ENCODE assay signal across 8 cellular contexts in the genomic region with DNA sequence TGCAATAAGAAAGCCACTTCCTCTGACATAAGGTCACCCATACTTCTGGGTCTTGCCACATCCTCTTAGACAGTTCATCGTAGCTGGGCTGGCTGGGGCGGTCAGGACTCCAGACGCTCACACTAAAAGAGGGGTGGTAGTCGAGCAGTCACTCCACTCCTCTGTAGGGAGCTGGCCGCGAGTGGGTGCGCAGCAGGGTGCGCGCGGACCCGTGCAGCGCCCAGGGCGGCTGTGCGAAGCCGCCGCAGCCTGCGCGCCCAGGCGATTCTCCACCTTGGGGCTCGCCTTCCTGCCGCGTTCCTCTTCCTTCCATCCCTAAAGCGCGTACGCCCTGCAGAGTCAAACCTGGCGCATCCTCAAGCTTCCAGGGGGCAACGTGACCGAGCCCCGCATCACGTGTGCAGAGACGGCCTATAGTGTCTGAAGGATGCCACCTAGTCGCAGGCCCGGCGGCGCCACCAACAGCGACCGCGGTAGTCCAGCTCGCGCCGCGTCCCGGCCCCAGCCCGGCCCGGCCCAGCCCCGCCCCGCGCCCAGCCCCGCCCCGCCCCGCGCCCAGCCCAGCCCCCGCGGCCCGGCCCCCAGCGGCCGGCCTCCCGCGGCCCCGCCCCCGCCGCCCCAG. TPM values are rescaled to one million over a fixed set of nuclear protein-coding genes. Genes with fewer than 3 reads are reported as not detected.
DNase-seq lines count a peak whose midpoint lies in the region; ATAC-seq and TF ChIP-seq lines count a peak whose summit lies in the region.

No MANE protein-coding gene starts in this region.

- no peak for TF ChIP-seq CTCF in astrocyte of the spinal cord (IDR thresholded peaks at IDR 0.05; ENCODE audit: low read depth, low read length)

- DNase-seq in activated naive CD4-positive, alpha-beta T cell (lab: John Stamatoyannopoulos, UW), result peak in 3 of 4 experiments; percentile 31 to 84 (median 73)
- no peak for DNase-seq in activated naive CD4-positive, alpha-beta T cell treated with anti-CD3 and anti-CD28 coated beads, Interleukin-2, amount 50 U/mL, for 16 hours
- DNase-seq in NCI-H2029 treated with DMSO at 0.1 percent for 48 hours (lab: John Stamatoyannopoulos, UW), result peak; percentile 36
- peak; percentile 64 for DNase-seq in T-helper 9 cell
- peak; percentile 87 for DNase-seq in astrocyte of the spinal cord (ENCODE audit: low read depth, low spot score)
- peak; percentile 80 for DNase-seq in iPS DF 19.7 (ENCODE audit: low read depth, low spot score)
- DNase-seq in sciatic nerve (ENCODE audit: low spot score), result peak; percentile 93

- H3K4me3 ChIP-seq in astrocyte of the spinal cord (ENCODE audit: low read depth, low read length), result peak overlapping the region; percentile 79

- in situ Hi-C loops in astrocyte of the spinal cord (cut with HindIII; ENCODE audit: low sequenced_read_pairs), result no loop called here

- intact Hi-C loops in sciatic nerve (cut with DNase I), result no loop called here

- ATAC-seq in HG03025 (IDR thresholded peaks at IDR 0.05; ENCODE audit: low FRiP score, unreplicated experiment) (peak; percentile 95), sciatic nerve (peak; percentile 93)

RNA-seq across cellular contexts. Expression of a gene that starts 0.4 kb away (rescaled TPM):
- 184 TPM for total RNA-seq in sciatic nerve
